Comparison of ENCODE assay signal across 8 cellular contexts in the genomic region with DNA sequence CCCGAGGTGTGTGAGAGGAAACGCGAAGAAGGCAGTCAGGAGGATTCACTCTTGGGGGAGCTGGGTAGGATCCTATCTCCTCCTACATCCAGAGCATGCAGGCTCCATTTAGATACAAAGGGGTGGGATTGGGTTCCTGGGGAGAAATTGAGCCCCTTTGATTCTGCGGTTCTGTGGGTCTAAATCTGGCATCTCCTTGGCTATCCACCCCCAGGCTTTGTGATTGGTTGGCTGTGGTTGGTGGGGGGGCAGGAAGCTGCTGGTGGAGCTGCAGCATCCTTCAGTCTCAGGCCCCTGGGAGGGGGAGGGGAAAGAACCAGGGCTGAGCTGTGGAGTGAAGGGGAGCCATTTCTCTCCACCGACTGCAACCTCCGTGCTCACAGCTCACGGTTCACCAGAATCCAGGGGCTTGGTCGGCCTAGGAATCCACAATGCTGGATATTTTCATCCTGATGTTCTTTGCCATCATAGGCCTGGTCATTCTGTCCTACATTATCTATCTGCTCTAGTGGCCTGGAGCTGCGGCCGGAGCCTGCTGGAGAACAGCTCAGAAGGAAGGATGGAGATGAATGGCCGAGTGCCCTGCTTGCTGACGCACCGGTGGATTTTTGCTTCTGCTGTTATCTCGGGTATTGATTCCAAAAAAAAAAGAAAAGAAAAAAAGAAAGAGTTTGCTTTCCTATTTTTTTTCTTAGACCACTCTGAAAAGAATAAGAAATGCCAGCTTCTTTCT.
DNase-seq lines count a peak whose midpoint lies in the region; ATAC-seq lines count a peak whose summit lies in the region.

A gene (plus strand): TSS at position 352 of the 733 bp plus-strand sequence.

- DNase-seq in activated naive CD4-positive, alpha-beta T cell treated with anti-CD3 and anti-CD28 coated beads, Interleukin-2, amount 50 U/mL, for 16 hours = peak; percentile 54
- DNase-seq in stimulated activated CD8-positive, alpha-beta memory T cell treated with anti-CD3 and anti-CD28 coated beads, Interleukin-4, amount 100 ng/mL, for 24 hours (ENCODE audit: low read depth) = peak; percentile 38
- DNase-seq in kidney glomerular epithelial cell (lab: John Stamatoyannopoulos, UW) (no peak), NCI-H446 treated with DMSO at 0.1 percent for 48 hours (lab: John Stamatoyannopoulos, UW) (no peak), CD1c-positive myeloid dendritic cell (ENCODE audit: extremely low spot score) (no peak)

- no peak for ATAC-seq in HG02678 (IDR thresholded peaks at IDR 0.05; ENCODE audit: unreplicated experiment)

- H3K9me3 ChIP-seq in HUES6 (ENCODE audit: control insufficient read depth, insufficient read depth, low read depth, low read length) (no peaks in the 10 kb centered on the region), iPS-18a (ENCODE audit: control insufficient read depth, low read depth, low read length) (no peaks in the 10 kb centered on the region)

- H3K9ac ChIP-seq in HUES6 (ENCODE audit: low read length) = peak within 1 kb of the TSS; percentile 54
- H3K9ac ChIP-seq in iPS-18a (ENCODE audit: low read length) = peak within 1 kb of the TSS; percentile 57

- H3K36me3 ChIP-seq in HUES6 (ENCODE audit: control insufficient read depth, insufficient read depth, low read length) (peaks cover under 1% of the 10 kb centered on the region), iPS-18a (ENCODE audit: control insufficient read depth, low read depth, low read length) (no peaks in the 10 kb centered on the region)

- peaks cover 25% of the 10 kb centered on the region for H3K4me1 ChIP-seq in HUES6 (ENCODE audit: control insufficient read depth, insufficient read depth, low read length)
- H3K4me1 ChIP-seq in iPS-18a (ENCODE audit: control insufficient read depth, low read depth, low read length) = peaks cover 22% of the 10 kb centered on the region

- H3K27me3 ChIP-seq in HUES6 (ENCODE audit: control insufficient read depth, insufficient read depth, low read length) (no peaks in the 10 kb centered on the region), iPS-18a (ENCODE audit: control insufficient read depth, insufficient read depth, low read length) (no peaks in the 10 kb centered on the region)

- H3K27ac ChIP-seq in HUES6 (ENCODE audit: low read depth, low read length) = no peak within 1 kb of the TSS
- H3K27ac ChIP-seq in iPS-18a (ENCODE audit: low read length) = peak within 1 kb of the TSS; percentile 46

- H3K4me3 ChIP-seq in HUES6 (ENCODE audit: low read depth, low read length) = peak within 1 kb of the TSS; percentile 38; the same call in 1 of the 2 replicates
- peak within 1 kb of the TSS; percentile 51 for H3K4me3 ChIP-seq in iPS-18a (ENCODE audit: low read length)

Comparison
In these comparisons a context has a peak if more than half of its experiments do, and no peak if none do; other contexts are left out.
1. DNase-seq: peak in activated naive CD4-positive, alpha-beta T cell treated with anti-CD3 and anti-CD28 coated beads, Interleukin-2, amount 50 U/mL, for 16 hours (single experiment) and stimulated activated CD8-positive, alpha-beta memory T cell treated with anti-CD3 and anti-CD28 coated beads, Interleukin-4, amount 100 ng/mL, for 24 hours (single experiment); none in kidney glomerular epithelial cell (single experiment), NCI-H446 treated with DMSO at 0.1 percent for 48 hours (single experiment) and CD1c-positive myeloid dendritic cell (single experiment).